ENCODE assay signal across 7 cellular contexts in the genomic region with DNA sequence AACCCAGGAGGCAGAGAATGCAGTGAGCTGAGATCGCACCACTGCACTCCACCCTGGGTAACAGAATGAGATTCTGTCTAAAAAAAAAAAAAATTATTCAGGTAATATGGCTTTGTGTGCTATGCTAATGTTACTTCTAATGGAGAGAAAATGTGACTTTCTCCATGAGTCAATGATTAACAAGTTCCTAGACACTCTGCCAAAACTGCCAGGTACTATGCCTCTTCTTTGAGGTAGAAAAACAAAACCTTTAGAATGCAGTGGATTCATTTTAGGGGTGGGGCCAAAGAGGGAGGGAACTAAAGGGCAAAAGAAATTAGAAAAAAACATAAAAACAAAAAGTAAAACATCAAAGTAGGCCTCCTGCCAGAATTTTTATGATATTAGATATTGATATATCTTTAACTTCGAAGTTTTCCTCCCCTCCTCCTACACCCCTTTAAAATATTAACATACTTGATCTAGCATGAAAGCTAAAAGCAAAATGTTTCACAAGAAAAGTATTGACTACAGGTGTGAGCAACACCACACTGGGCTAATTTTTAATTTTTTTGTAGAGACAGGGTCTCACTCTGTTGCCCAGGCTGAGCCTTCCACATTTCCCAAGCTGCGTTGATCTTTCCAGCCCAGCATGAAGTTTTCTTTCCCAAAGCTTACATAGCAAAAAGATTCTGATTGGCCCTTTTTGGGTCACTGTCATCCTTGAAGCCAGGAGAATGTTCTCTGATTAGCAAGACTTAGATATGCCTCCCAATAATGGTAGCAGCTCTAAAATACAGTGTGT. TPM values are rescaled to one million over a fixed set of nuclear protein-coding genes. Genes with fewer than 3 reads are reported as not detected.
DNase-seq lines count a peak whose midpoint lies in the region; ATAC-seq, FAIRE-seq and TF ChIP-seq lines count a peak whose summit lies in the region.
"Not testable (repeated sequence)": the region's sequence is repeated elsewhere in the genome, so short reads cannot be mapped to it uniquely, and the experiment has no call there.

No MANE protein-coding gene starts in this region.

- POLR2A ChIA-PET in GM12878 (lab: Charles Lee); HepG2 (lab: Yijun Ruan, JAX): not testable (repeated sequence)

- not testable (repeated sequence) for H2AFZ ChIP-seq in GM12878 (ENCODE audit: control insufficient read depth, low read depth, low read length); HepG2 (ENCODE audit: low read length)

- not testable (repeated sequence) for TF ChIP-seq EP300 in GM12878 (IDR thresholded peaks at IDR 0.05; ENCODE audit: borderline replicate concordance in 1 of 2, control insufficient read depth in 1 of 2, low read depth in 2 of 2, low read length in 2 of 2); HepG2 (IDR thresholded peaks at IDR 0.05; ENCODE audit: low read depth in 2 of 2, low read length in 2 of 2); HepG2 (CRISPR knock-in tag; IDR thresholded peaks at IDR 0.05; ENCODE audit: borderline replicate concordance)

- not testable (repeated sequence) for H3K9me3 ChIP-seq in GM12878 (replicated peaks; ENCODE audit: control insufficient read depth, insufficient read depth, low read length); HepG2 (ENCODE audit: low read length); mucosa of descending colon; upper lobe of right lung

- not testable (repeated sequence) for TF ChIP-seq POLR2A in GM12878 (IDR thresholded peaks at IDR 0.05; ENCODE audit: low read depth, low read length); HepG2 (IDR thresholded peaks at IDR 0.05; ENCODE audit: insufficient read depth in 1 of 2, low read depth in 2 of 2, low read length in 2 of 2)

- not testable (repeated sequence) for TF ChIP-seq RAD21 in GM12878 (IDR thresholded peaks at IDR 0.05; ENCODE audit: insufficient read depth, low read depth, low read length); HepG2 (CRISPR knock-in tag; IDR thresholded peaks at IDR 0.05)

- not testable (repeated sequence) for H3K36me3 ChIP-seq in GM12878 (ENCODE audit: control insufficient read depth in 2 of 2, insufficient read depth in 2 of 2, low read length in 1 of 2); bronchial epithelial cell (ENCODE audit: control insufficient read depth, insufficient read depth, low read length); HepG2 (replicated peaks in 1 of 2; ENCODE audit: control insufficient read depth in 1 of 2, insufficient read depth in 2 of 2, low read length in 2 of 2); mucosa of descending colon (ENCODE audit: low read depth); upper lobe of right lung

- in situ Hi-C loops in GM12878 (cut with MboI) = loop anchor here (25.0 kb wide), 1 partner anchor 1572 kb away; no protein-coding TSS in a partner anchor
- in situ Hi-C loops in HepG2 (cut with HindIII; ENCODE audit: extremely low pct_ligation_motif_present, low pct_unique_long_range_greater_than_20kb) = not testable (repeated sequence)

- H3K27ac ChIP-seq in GM12878 (ENCODE audit: control insufficient read depth, insufficient read depth); foreskin keratinocyte; HepG2 (ENCODE audit: extremely low read length, insufficient read depth, low read length); upper lobe of right lung: not testable (repeated sequence)

- not testable (repeated sequence) for BruUV-seq in GM12878 (replicated peaks; lab: Mats Ljungman, UMichigan); HepG2 (replicated peaks; lab: Mats Ljungman, UMichigan)

- not testable (repeated sequence) for H4K20me1 ChIP-seq in GM12878 (ENCODE audit: control insufficient read depth, insufficient read depth); HepG2 (ENCODE audit: insufficient read depth, low read length)

- not testable (repeated sequence) for H3K4me3 ChIP-seq in GM12878; bronchial epithelial cell (ENCODE audit: low read depth, low read length); HepG2 (replicated peaks in 1 of 3; ENCODE audit: insufficient read depth in 1 of 3, low read depth in 2 of 3, low read length in 3 of 3); mucosa of descending colon; upper lobe of right lung

- not testable (repeated sequence) for H3K4me1 ChIP-seq in GM12878 (ENCODE audit: control insufficient read depth, insufficient read depth, low read length); foreskin keratinocyte; HepG2 (ENCODE audit: insufficient read depth, low read length); mucosa of descending colon (ENCODE audit: low read depth); upper lobe of right lung

- CTCF ChIA-PET in GM12878 (lab: Yijun Ruan, JAX); HepG2 (lab: Yijun Ruan, JAX; ENCODE audit: low intra/inter-chr PET ratio, low total read pairs): not testable (repeated sequence)

- SMC1A ChIA-PET in GM12878 (lab: Charles Lee; ENCODE audit: uncharacterized antibody, unreplicated experiment) = not testable (repeated sequence)

- RAD21 ChIA-PET in GM12878 (lab: Charles Lee; ENCODE audit: unreplicated experiment) = not testable (repeated sequence)

- DNase-seq in GM12878 (ENCODE audit: low read depth, low spot score); bronchial epithelial cell (ENCODE audit: low read depth); foreskin keratinocyte; left colon; HepG2 (ENCODE audit: low spot score); mucosa of descending colon; upper lobe of right lung: not testable (repeated sequence)

- intact Hi-C loops in GM12878 (cut with micrococcal nuclease; ENCODE audit: unreplicated experiment); left colon (cut with DNase I, micrococcal nuclease); HepG2 (cut with micrococcal nuclease; ENCODE audit: unreplicated experiment); mucosa of descending colon (cut with DNase I, micrococcal nuclease); upper lobe of right lung (cut with DNase I): not testable (repeated sequence)

- not testable (repeated sequence) for H3K79me2 ChIP-seq in GM12878 (ENCODE audit: control insufficient read depth, insufficient read depth, low read length); HepG2 (ENCODE audit: insufficient read depth, low read length)

- H3K4me2 ChIP-seq in GM12878 (ENCODE audit: control insufficient read depth, insufficient read depth); HepG2 (ENCODE audit: low read depth, low read length): not testable (repeated sequence)

- H3K27me3 ChIP-seq in GM12878 (replicated peaks in 1 of 2; ENCODE audit: control insufficient read depth in 2 of 2, insufficient read depth in 2 of 2, low read length in 1 of 2); bronchial epithelial cell (ENCODE audit: control insufficient read depth, insufficient read depth, low read length); foreskin keratinocyte; HepG2 (ENCODE audit: control insufficient read depth in 1 of 2, insufficient read depth in 2 of 2, low read length in 2 of 2); upper lobe of right lung: not testable (repeated sequence)

- WGBS in GM12878 (ENCODE audit: insufficient coverage, insufficient replicate concordance, low lambda C conversion rate, missing lambda C conversion rate) = no CpG with 5 or more reads among the region's 3 CpGs
- WGBS in HepG2 (ENCODE audit: low lambda C conversion rate) = no CpG with 5 or more reads among the region's 3 CpGs

- FAIRE-seq in GM12878 (lab: Jason Lieb, UNC) (peak; percentile 91), bronchial epithelial cell (lab: Jason Lieb, UNC) (peak; percentile 32), HepG2 (lab: Jason Lieb, UNC) (peak; percentile 15)

- not testable (repeated sequence) for H3K9ac ChIP-seq in GM12878 (ENCODE audit: control insufficient read depth, insufficient read depth, low read length); HepG2 (ENCODE audit: insufficient read depth, low read depth, low read length)

- ATAC-seq in GM12878 = not testable (repeated sequence)
- ATAC-seq in foreskin keratinocyte (peak; percentile 24), left colon (peak; percentile 55), HepG2 (peak; percentile 57), mucosa of descending colon (peak; percentile 58), upper lobe of right lung (peak; percentile 17)

- not testable (repeated sequence) for TF ChIP-seq CTCF in GM12878 (IDR thresholded peaks at IDR 0.05 in 2 of 3, conservative IDR thresholded peaks at IDR 0.05 in 1 of 3; ENCODE audit: control insufficient read depth in 2 of 3, extremely low read depth in 1 of 3, insufficient read depth in 1 of 3, low read depth in 3 of 3, low read length in 3 of 3); bronchial epithelial cell (IDR thresholded peaks at IDR 0.05; ENCODE audit: insufficient read depth, low read length, severe bottlenecking); foreskin keratinocyte (conservative IDR thresholded peaks at IDR 0.05); HepG2 (CRISPR knock-in tag; IDR thresholded peaks at IDR 0.05); mucosa of descending colon (IDR thresholded peaks at IDR 0.05); upper lobe of right lung (IDR thresholded peaks at IDR 0.05)

RNA-seq across cellular contexts. Expression of a gene that starts 17.0 kb away (rescaled TPM):
- 196 and 215 TPM in 2 replicates for total RNA-seq in GM12878 (2013; cell fraction: nucleolus; rRNA removed)
- total RNA-seq in GM12878 (2014; rRNA removed) (33.7 and 40.2 TPM in 2 replicates), GM12878 (2014; rRNA removed; fragmentation: Illumina TruSeq; extraction: Trizol) (45.6 and 50.0 TPM in 2 replicates), GM12878 (2021) (23.2 and 24.5 TPM in 2 replicates), bronchial epithelial cell (12.6 and 14.1 TPM in 2 replicates), foreskin keratinocyte (16.7 and 22.6 TPM in 2 replicates), left colon (10 to 100 TPM in 1 of 2 donors, 1 to 10 TPM in 1; 7.4 to 31.2 TPM), HepG2 (2016; rRNA removed; fragmentation: Illumina TruSeq; extraction: Trizol) (38.1 and 39.1 TPM in 2 replicates), mucosa of descending colon (10 to 100 TPM; 19.9 to 23.7 (median 22.8) TPM), upper lobe of right lung (27.0 TPM)
- polyA plus RNA-seq in GM12878 (2011; ENCODE audit: low read depth) = 7.4 TPM
- polyA plus RNA-seq in GM12878 (2011; rRNA removed) (36.9 and 46.6 TPM in 2 replicates), GM12878 (2014; fragmentation: Illumina TruSeq; extraction: Trizol) (24.5 and 27.9 TPM in 2 replicates), GM12878 (2014; fragmentation: Nextera tagmentation; extraction: Ambion mirVana) (10 to 100 TPM; 44.0 to 51.0 TPM), GM12878 (2014; rRNA removed) (23.9 and 29.7 TPM in 2 replicates), GM12878 (2016; fragmentation: Nextera tagmentation; extraction: Ambion mirVana) (10 to 100 TPM; 45.5 to 58.7 TPM), foreskin keratinocyte (9.4 and 13.6 TPM in 2 replicates), HepG2 (2011; rRNA removed) (11.0 and 14.5 TPM in 2 replicates)
- 8.6 and 9.4 TPM in 2 replicates for polyA plus RNA-seq in GM12878 (2011; cell fraction: cytosol; rRNA removed)
- 20.7 and 31.5 TPM in 2 replicates for polyA plus RNA-seq in GM12878 (2011; cell fraction: nucleus; rRNA removed)
- 11.4 and 12.4 TPM in 2 replicates for polyA plus RNA-seq in GM12878 (2012)
- polyA minus RNA-seq in GM12878 (2011; rRNA and poly(A)+ RNA removed) = 18.9 and 31.9 TPM in 2 replicates
- polyA minus RNA-seq in GM12878 (2011; cell fraction: cytosol; rRNA and poly(A)+ RNA removed) = 7.1 and 11.5 TPM in 2 replicates
- 30.6 and 48.9 TPM in 2 replicates for polyA minus RNA-seq in GM12878 (2011; cell fraction: nucleus; rRNA and poly(A)+ RNA removed)
- total RNA-seq in HepG2 (2016; cell fraction: cytosol; rRNA removed; fragmentation: Illumina TruSeq; extraction: Trizol; ENCODE audit: low read depth) = 25.3 and 27.0 TPM in 2 replicates
- total RNA-seq in HepG2 (2016; cell fraction: insoluble cytoplasmic fraction; rRNA removed; fragmentation: Illumina TruSeq; extraction: Trizol) = 38.7 and 42.1 TPM in 2 replicates
- 28.4 and 29.0 TPM in 2 replicates for total RNA-seq in HepG2 (2016; cell fraction: membrane; rRNA removed; fragmentation: Illumina TruSeq; extraction: Trizol)
- 38.6 and 41.5 TPM in 2 replicates for total RNA-seq in HepG2 (2016; cell fraction: nucleus; rRNA removed; fragmentation: Illumina TruSeq; extraction: Trizol)
- 4.5 and 6.3 TPM in 2 replicates for polyA plus RNA-seq in HepG2 (2011; cell fraction: cytosol; rRNA removed)
- polyA plus RNA-seq in HepG2 (2011; cell fraction: nucleus; rRNA removed) = 10.6 and 13.9 TPM in 2 replicates
- polyA plus RNA-seq in HepG2 (2012) = 13.1 and 22.5 TPM in 2 replicates
- polyA plus RNA-seq in HepG2 (2016; cell fraction: cytosol; fragmentation: Illumina TruSeq; extraction: Trizol; ENCODE audit: low read depth) = 13.8 and 18.8 TPM in 2 replicates
- 39.5 and 45.9 TPM in 2 replicates for polyA plus RNA-seq in HepG2 (2016; cell fraction: insoluble cytoplasmic fraction; fragmentation: Illumina TruSeq; extraction: Trizol; ENCODE audit: low read depth)
- 19.9 and 23.2 TPM in 2 replicates for polyA plus RNA-seq in HepG2 (2016; cell fraction: membrane; fragmentation: Illumina TruSeq; extraction: Trizol; ENCODE audit: low read depth)
- polyA plus RNA-seq in HepG2 (2016; cell fraction: nucleus; fragmentation: Illumina TruSeq; extraction: Trizol; ENCODE audit: insufficient read depth, low read depth) = 44.2 and 49.4 TPM in 2 replicates
- polyA minus RNA-seq in HepG2 (2011; rRNA and poly(A)+ RNA removed; ENCODE audit: low replicate concordance) = 3.0 and 10.3 TPM in 2 replicates
- 4.4 and 6.1 TPM in 2 replicates for polyA minus RNA-seq in HepG2 (2011; cell fraction: cytosol; rRNA and poly(A)+ RNA removed)
- 51.1 and 58.3 TPM in 2 replicates for polyA minus RNA-seq in HepG2 (2011; cell fraction: nucleus; rRNA and poly(A)+ RNA removed)

RNA-seq across cellular contexts. Expression of a gene that starts 59.3 kb away (rescaled TPM):
- total RNA-seq in GM12878 (2013; cell fraction: nucleolus; rRNA removed) = 40.2 and 49.6 TPM in 2 replicates
- 2.7 and 3.3 TPM in 2 replicates for total RNA-seq in GM12878 (2014; rRNA removed)
- total RNA-seq in GM12878 (2014; rRNA removed; fragmentation: Illumina TruSeq; extraction: Trizol) = 4.8 and 5.3 TPM in 2 replicates
- total RNA-seq in GM12878 (2021) = 3.0 and 3.5 TPM in 2 replicates
- 3.9 TPM for polyA plus RNA-seq in GM12878 (2011; ENCODE audit: low read depth)
- polyA plus RNA-seq in GM12878 (2011; rRNA removed) = 6.4 and 11.0 TPM in 2 replicates
- 1.5 TPM in 2 replicates for polyA plus RNA-seq in GM12878 (2011; cell fraction: cytosol; rRNA removed)
- polyA plus RNA-seq in GM12878 (2011; cell fraction: nucleus; rRNA removed) = 12.5 and 15.7 TPM in 2 replicates
- polyA plus RNA-seq in GM12878 (2012) = 4.1 and 7.2 TPM in 2 replicates
- 4.3 and 5.7 TPM in 2 replicates for polyA plus RNA-seq in GM12878 (2014; fragmentation: Illumina TruSeq; extraction: Trizol)
- 1 to 10 TPM; 1.8 to 1.9 TPM for polyA plus RNA-seq in GM12878 (2014; fragmentation: Nextera tagmentation; extraction: Ambion mirVana)
- 2.6 and 2.8 TPM in 2 replicates for polyA plus RNA-seq in GM12878 (2014; rRNA removed)
- 1 to 10 TPM; 4.2 to 4.7 TPM for polyA plus RNA-seq in GM12878 (2016; fragmentation: Nextera tagmentation; extraction: Ambion mirVana)
- 5.1 and 6.5 TPM in 2 replicates for polyA minus RNA-seq in GM12878 (2011; rRNA and poly(A)+ RNA removed)
- 0.80 and 1.0 TPM in 2 replicates for polyA minus RNA-seq in GM12878 (2011; cell fraction: cytosol; rRNA and poly(A)+ RNA removed)
- 6.2 and 10.2 TPM in 2 replicates for polyA minus RNA-seq in GM12878 (2011; cell fraction: nucleus; rRNA and poly(A)+ RNA removed)
- total RNA-seq in bronchial epithelial cell = 0.26 and 0.64 TPM in 2 replicates
- total RNA-seq in foreskin keratinocyte = 1.2 and 1.9 TPM in 2 replicates
- polyA plus RNA-seq in foreskin keratinocyte = 0.73 and 0.76 TPM in 2 replicates
- total RNA-seq in left colon = 10 to 100 TPM in 1 of 2 donors, 1 to 10 TPM in 1; 8.9 to 12.7 TPM
- total RNA-seq in HepG2 (2016; rRNA removed; fragmentation: Illumina TruSeq; extraction: Trizol) = 2.1 and 4.7 TPM in 2 replicates
- 5.1 and 5.8 TPM in 2 replicates for total RNA-seq in HepG2 (2016; cell fraction: cytosol; rRNA removed; fragmentation: Illumina TruSeq; extraction: Trizol; ENCODE audit: low read depth)
- 1.7 and 5.0 TPM in 2 replicates for total RNA-seq in HepG2 (2016; cell fraction: insoluble cytoplasmic fraction; rRNA removed; fragmentation: Illumina TruSeq; extraction: Trizol)
- 3.5 and 4.4 TPM in 2 replicates for total RNA-seq in HepG2 (2016; cell fraction: membrane; rRNA removed; fragmentation: Illumina TruSeq; extraction: Trizol)
- 10.7 and 11.9 TPM in 2 replicates for total RNA-seq in HepG2 (2016; cell fraction: nucleus; rRNA removed; fragmentation: Illumina TruSeq; extraction: Trizol)
- polyA plus RNA-seq in HepG2 (2011; rRNA removed) = 6.2 and 6.3 TPM in 2 replicates
- 1.6 and 2.1 TPM in 2 replicates for polyA plus RNA-seq in HepG2 (2011; cell fraction: cytosol; rRNA removed)
- polyA plus RNA-seq in HepG2 (2011; cell fraction: nucleus; rRNA removed) = 6.9 TPM in 2 replicates
- polyA plus RNA-seq in HepG2 (2012) = 3.1 and 4.5 TPM in 2 replicates
- 0.87 and 1.0 TPM in 2 replicates for polyA plus RNA-seq in HepG2 (2016; cell fraction: cytosol; fragmentation: Illumina TruSeq; extraction: Trizol; ENCODE audit: low read depth)
- polyA plus RNA-seq in HepG2 (2016; cell fraction: insoluble cytoplasmic fraction; fragmentation: Illumina TruSeq; extraction: Trizol; ENCODE audit: low read depth) = 3.0 and 3.1 TPM in 2 replicates
- 1.4 and 1.7 TPM in 2 replicates for polyA plus RNA-seq in HepG2 (2016; cell fraction: membrane; fragmentation: Illumina TruSeq; extraction: Trizol; ENCODE audit: low read depth)
- polyA plus RNA-seq in HepG2 (2016; cell fraction: nucleus; fragmentation: Illumina TruSeq; extraction: Trizol; ENCODE audit: insufficient read depth, low read depth) = 21.4 and 24.5 TPM in 2 replicates
- polyA minus RNA-seq in HepG2 (2011; rRNA and poly(A)+ RNA removed; ENCODE audit: low replicate concordance) = 5.0 and 6.0 TPM in 2 replicates
- polyA minus RNA-seq in HepG2 (2011; cell fraction: cytosol; rRNA and poly(A)+ RNA removed) = 1.2 and 1.3 TPM in 2 replicates
- 30.3 and 46.5 TPM in 2 replicates for polyA minus RNA-seq in HepG2 (2011; cell fraction: nucleus; rRNA and poly(A)+ RNA removed)
- 10 to 100 TPM; 17.3 to 19.4 (median 18.9) TPM for total RNA-seq in mucosa of descending colon
- total RNA-seq in upper lobe of right lung = 28.8 TPM
